Comparison of ENCODE assay signal across 18 cellular contexts in genomic region chr2:3034856-3035255, GRCh38.
"Had no signal": no experiment of that assay in that cellular context is flagged by ENCODE, and none has a peak within 500 bp of the region (broad histone marks: within the 10 kb centered on the region; RNA-seq: fewer than 3 reads in every experiment).

No MANE protein-coding gene starts in this region.

- ATAC-seq: activated CD8-positive, alpha-beta T cell treated with anti-CD3 and anti-CD28 coated beads, Interleukin-2, amount 10 ng/mL, durations not matched to agents 7 days and 5 days; gastrocnemius medialis; left lung had no signal

- H3K27ac ChIP-seq: gastrocnemius medialis, left lung, neutrophil, suprapubic skin, VCaP had no signal

- DNase-seq: activated CD4-positive, alpha-beta T cell treated with anti-CD3 and anti-CD28 coated beads for 4 hours; activated CD8-positive, alpha-beta memory T cell treated with anti-CD3 and anti-CD28 coated beads, Interleukin-2, amount 50 U/mL, for 48 hours; activated CD8-positive, alpha-beta T cell treated with anti-CD3 and anti-CD28 coated beads, Interleukin-2, amount 10 ng/mL, durations not matched to agents 7 days and 5 days; activated naive CD4-positive, alpha-beta T cell treated with Interleukin-2 at 50 U/mL for 16 hours; caudate nucleus; cortex of kidney; effector CD8-positive, alpha-beta T cell; gastrocnemius medialis; islet precursor cell; left lung; mesenchymal stem cell; right cardiac atrium; small intestine; stimulated activated naive CD4-positive, alpha-beta T cell had no signal

- H3K27me3 ChIP-seq: gastrocnemius medialis, left lung, neutrophil, suprapubic skin had no signal

- FAIRE-seq: small intestine had no signal

- H3K4me1 ChIP-seq: gastrocnemius medialis, left lung, suprapubic skin had no signal

- H3K4me3 ChIP-seq: gastrocnemius medialis, left lung, suprapubic skin had no signal

- H3K9me3 ChIP-seq: gastrocnemius medialis, neutrophil, suprapubic skin had no signal

- H3K4me3 Mint-ChIP-seq: activated CD8-positive, alpha-beta T cell treated with anti-CD3 and anti-CD28 coated beads, Interleukin-2, amount 10 ng/mL, durations not matched to agents 7 days and 5 days; activated T-helper 1 cell treated with anti-CD3 and anti-CD28 coated beads, Interleukin-12 subunit alpha, Interleukin-12 subunit beta, Interleukin-2, Interleukin-4 antibody, amounts not matched to agents 30 ng/mL and 10 ng/mL and 1 ng/mL, durations not matched to agents 14 hours and 24 hours and 36 hours had no signal

- H3K36me3 ChIP-seq: gastrocnemius medialis, left lung, neutrophil, suprapubic skin had no signal

- H3K9me3 Mint-ChIP-seq: activated T-helper 1 cell treated with anti-CD3 and anti-CD28 coated beads, Interleukin-12 subunit alpha, Interleukin-12 subunit beta, Interleukin-2, Interleukin-4 antibody, amounts not matched to agents 30 ng/mL and 10 ng/mL and 1 ng/mL, durations not matched to agents 14 hours and 24 hours and 36 hours had no signal

- H3K27ac Mint-ChIP-seq: activated CD8-positive, alpha-beta T cell treated with anti-CD3 and anti-CD28 coated beads, Interleukin-2, amount 10 ng/mL, durations not matched to agents 7 days and 5 days; activated T-helper 1 cell treated with anti-CD3 and anti-CD28 coated beads, Interleukin-12 subunit alpha, Interleukin-12 subunit beta, Interleukin-2, Interleukin-4 antibody, amounts not matched to agents 30 ng/mL and 10 ng/mL and 1 ng/mL, durations not matched to agents 14 hours and 24 hours and 36 hours had no signal
